24 cellular contexts compared by ENCODE assay signal in the genomic region with DNA sequence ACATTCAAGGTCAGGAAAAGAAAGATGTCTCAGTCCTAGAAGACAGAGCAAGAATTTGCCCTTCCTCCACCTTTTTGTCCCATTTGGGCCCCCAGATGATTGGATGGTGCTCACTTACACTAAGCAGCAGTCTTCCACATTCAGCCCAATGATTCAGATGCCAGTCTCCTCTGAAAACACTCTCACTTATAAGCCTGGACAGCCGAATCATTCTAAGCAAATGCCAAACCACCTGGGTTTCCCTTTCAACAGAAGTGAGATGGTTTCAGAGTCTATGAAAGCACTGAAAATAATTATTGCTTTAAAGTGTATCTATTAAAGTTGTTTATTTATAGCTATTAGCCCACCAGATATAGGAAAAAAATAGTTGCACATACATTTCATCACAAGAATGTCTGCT.
"Had no signal": no experiment of that assay in that cellular context is flagged by ENCODE, and none has a peak within 500 bp of the region (broad histone marks: within the 10 kb centered on the region; RNA-seq: fewer than 3 reads in every experiment).

No MANE protein-coding gene starts in this region.

- H3K9me3 Mint-ChIP-seq: activated CD4-positive, alpha-beta T cell treated with anti-CD3 and anti-CD28 coated beads, Interleukin-2, amount 10 ng/mL, durations not matched to agents 24 days and 14 days; activated naive CD4-positive, alpha-beta T cell treated with anti-CD3 and anti-CD28 coated beads, Interleukin-2, amount 50 U/mL, for 24 hours; activated naive CD8-positive, alpha-beta T cell treated with anti-CD3 and anti-CD28 coated beads, Interleukin-2, amount 10 ng/mL, durations not matched to agents 7 days and 5 days had no signal

- H3K27me3 ChIP-seq: body of pancreas had no signal

- H3K9me3 ChIP-seq: body of pancreas had no signal

- H3K36me3 Mint-ChIP-seq: activated naive CD4-positive, alpha-beta T cell treated with anti-CD3 and anti-CD28 coated beads, Interleukin-2, amount 50 U/mL, for 24 hours; activated naive CD8-positive, alpha-beta T cell treated with anti-CD3 and anti-CD28 coated beads, Interleukin-2, amount 10 ng/mL, durations not matched to agents 7 days and 5 days had no signal

- H3K27me3 Mint-ChIP-seq: activated CD4-positive, alpha-beta T cell treated with anti-CD3 and anti-CD28 coated beads, Interleukin-2, amount 10 ng/mL, durations not matched to agents 24 days and 14 days; activated CD8-positive, alpha-beta T cell treated with anti-CD3 and anti-CD28 coated beads for 36 hours; activated naive CD4-positive, alpha-beta T cell treated with anti-CD3 and anti-CD28 coated beads, Interleukin-2, amount 50 U/mL, for 24 hours; activated naive CD8-positive, alpha-beta T cell treated with anti-CD3 and anti-CD28 coated beads, Interleukin-2, amount 10 ng/mL, durations not matched to agents 7 days and 5 days; activated T-cell treated with anti-CD3 and anti-CD28 coated beads, Interleukin-2, amount 50 U/mL, for 24 hours had no signal

- ATAC-seq: activated CD8-positive, alpha-beta T cell treated with anti-CD3 and anti-CD28 coated beads for 36 hours had no signal

- H3K4me3 Mint-ChIP-seq: activated CD4-positive, alpha-beta T cell treated with anti-CD3 and anti-CD28 coated beads, Interleukin-2, amount 10 ng/mL, durations not matched to agents 24 days and 14 days; activated CD8-positive, alpha-beta T cell treated with anti-CD3 and anti-CD28 coated beads for 36 hours; activated naive CD4-positive, alpha-beta T cell treated with anti-CD3 and anti-CD28 coated beads, Interleukin-2, amount 50 U/mL, for 24 hours; activated naive CD8-positive, alpha-beta T cell treated with anti-CD3 and anti-CD28 coated beads, Interleukin-2, amount 10 ng/mL, durations not matched to agents 7 days and 5 days; activated T-cell treated with anti-CD3 and anti-CD28 coated beads, Interleukin-2, amount 50 U/mL, for 24 hours had no signal

- DNase-seq: activated CD4-positive, alpha-beta T cell treated with anti-CD3 and anti-CD28 coated beads, Interleukin-2, amount 10 ng/mL, durations not matched to agents 24 days and 14 days; activated CD4-positive, alpha-beta T cell treated with anti-CD3 and anti-CD28 coated beads, Interleukin-2, amount 50 U/mL, for 4 hours; activated CD8-positive, alpha-beta T cell treated with anti-CD3 and anti-CD28 coated beads for 36 hours; activated gamma-delta T cell; activated naive CD4-positive, alpha-beta T cell treated with Interleukin-2 at 50 U/mL for 16 hours; activated naive CD8-positive, alpha-beta T cell treated with anti-CD3 and anti-CD28 coated beads, Interleukin-2, amount 10 ng/mL, durations not matched to agents 7 days and 5 days; activated T-cell treated with anti-CD3 and anti-CD28 coated beads, Interleukin-2, amount 50 U/mL, for 24 hours; body of pancreas; caudate nucleus; MM.1S; MV-4-11; NCI-H1092; NCI-H1436 treated with DMSO at 0.1 percent for 48 hours; NCI-H1694 treated with DMSO at 0.1 percent for 48 hours; NCI-H2029; NCI-H345; OCI-M1; Right ventricle myocardium superior; SW 1271; T-helper 1 cell; T-helper 2 cell; T-helper 9 cell had no signal

- H3K4me1 Mint-ChIP-seq: activated CD4-positive, alpha-beta T cell treated with anti-CD3 and anti-CD28 coated beads, Interleukin-2, amount 10 ng/mL, durations not matched to agents 24 days and 14 days; activated naive CD4-positive, alpha-beta T cell treated with anti-CD3 and anti-CD28 coated beads, Interleukin-2, amount 50 U/mL, for 24 hours; activated naive CD8-positive, alpha-beta T cell treated with anti-CD3 and anti-CD28 coated beads, Interleukin-2, amount 10 ng/mL, durations not matched to agents 7 days and 5 days had no signal

- H3K27ac Mint-ChIP-seq: activated CD4-positive, alpha-beta T cell treated with anti-CD3 and anti-CD28 coated beads, Interleukin-2, amount 10 ng/mL, durations not matched to agents 24 days and 14 days; activated CD8-positive, alpha-beta T cell treated with anti-CD3 and anti-CD28 coated beads for 36 hours; activated naive CD4-positive, alpha-beta T cell treated with anti-CD3 and anti-CD28 coated beads, Interleukin-2, amount 50 U/mL, for 24 hours; activated naive CD8-positive, alpha-beta T cell treated with anti-CD3 and anti-CD28 coated beads, Interleukin-2, amount 10 ng/mL, durations not matched to agents 7 days and 5 days; activated T-cell treated with anti-CD3 and anti-CD28 coated beads, Interleukin-2, amount 50 U/mL, for 24 hours; activated T-helper 2 cell treated with anti-CD3 and anti-CD28 coated beads, Interferon-gamma antibody, Interleukin-2, Interleukin-4, amounts not matched to agents 10 μg/mL and 5 μg/mL and 100 μg/mL, durations not matched to agents 14 hours and 24 hours and 36 hours had no signal

- H3K4me3 ChIP-seq: body of pancreas had no signal
